8 cellular contexts compared by ENCODE assay signal in the genomic region with DNA sequence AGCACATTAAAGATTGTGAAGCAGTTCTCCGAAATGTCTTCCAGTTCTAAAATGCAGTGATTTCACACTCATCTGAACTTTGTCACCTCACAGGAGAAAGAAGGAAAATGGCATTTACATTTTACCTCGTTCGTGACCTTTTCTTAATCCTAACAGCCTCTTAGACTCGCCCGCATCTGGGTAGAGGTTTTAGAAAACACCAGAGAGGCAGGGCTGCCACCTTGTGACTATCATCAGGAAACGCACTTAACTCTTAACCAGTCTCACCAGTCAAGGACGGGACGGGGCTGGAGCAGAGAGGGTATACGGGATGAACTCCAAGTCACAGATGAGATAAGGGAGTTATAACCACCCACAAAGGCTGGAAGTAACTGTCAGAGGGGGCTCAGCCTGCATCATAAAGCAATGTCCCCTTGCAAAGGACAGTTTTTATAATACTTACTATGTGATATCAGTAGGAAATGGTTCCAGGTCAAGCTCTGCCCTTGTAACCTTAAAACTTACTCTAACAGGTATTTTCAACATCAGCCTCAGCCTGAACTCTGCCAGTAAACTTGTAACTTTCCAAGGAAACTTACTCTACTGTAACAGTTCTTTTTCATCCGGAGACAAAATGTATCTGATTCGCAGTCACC. TPM values are rescaled to one million over a fixed set of nuclear protein-coding genes. Genes with fewer than 3 reads are reported as not detected.
DNase-seq lines count a peak whose midpoint lies in the region; ATAC-seq, FAIRE-seq and TF ChIP-seq lines count a peak whose summit lies in the region.
"Had no signal": no experiment of that assay in that cellular context is flagged by ENCODE, and none has a peak within 500 bp of the region (broad histone marks: within the 10 kb centered on the region; RNA-seq: fewer than 3 reads in every experiment).

No MANE protein-coding gene starts in this region.

- H3K9me1 ChIP-seq in K562 (ENCODE audit: control insufficient read depth, insufficient read depth, low read length): no peaks in the 10 kb centered on the region

- peak; percentile 38 to 62 for TF ChIP-seq RAD21 in K562 (CRISPR knock-in tag; conservative IDR thresholded peaks at IDR 0.05 in 1 of 2, IDR thresholded peaks at IDR 0.05 in 1 of 2)

- intact Hi-C loops in K562 (cut with micrococcal nuclease): loop anchor here (1.0 kb wide), 1 partner anchor 39 kb away; no protein-coding TSS in a partner anchor

- BruUV-seq in K562 (replicated peaks; lab: Mats Ljungman, UMichigan): no TSS peak

- no peak overlapping the region for H3K4me2 ChIP-seq in K562 (ENCODE audit: insufficient read depth, low read length)

- FAIRE-seq in K562 (lab: Jason Lieb, UNC): peak; percentile 71
- FAIRE-seq: colon had no signal

- peaks cover 4 to 5% of the 10 kb centered on the region in 2 experiments; a peak in 2 of 5 replicates for H3K27me3 ChIP-seq in K562 (ENCODE audit: control insufficient read depth in 2 of 2, insufficient read depth in 2 of 2, low read length in 2 of 2)

- ATAC-seq in K562: peak; percentile 88
- ATAC-seq in GM18868 (IDR thresholded peaks at IDR 0.05; ENCODE audit: unreplicated experiment): no peak

- no peak overlapping the region for H2AFZ ChIP-seq in K562 (ENCODE audit: low read depth, low read length)

- 0% methylated on average over 11 of the region's 11 CpGs for WGBS in K562 (ENCODE audit: insufficient coverage, low coverage, missing lambda C conversion rate)

- no peaks in the 10 kb centered on the region; the same call in 1 of the 2 replicates for H4K20me1 ChIP-seq in K562 (replicated peaks; ENCODE audit: control insufficient read depth, insufficient read depth, low read length)

- no peak for TF ChIP-seq POLR2A in K562 (conservative IDR thresholded peaks at IDR 0.05)

- H3K27ac ChIP-seq in K562 (ENCODE audit: extremely low read depth, low read depth, low read length): no peak overlapping the region

- no peak for TF ChIP-seq EP300 in K562 (IDR thresholded peaks at IDR 0.05; ENCODE audit: low read length)

- H3K4me1 ChIP-seq in K562 (replicated peaks in 1 of 2; ENCODE audit: control insufficient read depth in 2 of 2, insufficient read depth in 2 of 2, low read length in 2 of 2): no peaks in the 10 kb centered on the region

- H3K9me3 ChIP-seq in K562 (replicated peaks; ENCODE audit: control insufficient read depth, insufficient read depth, low read depth, low read length): no peaks in the 10 kb centered on the region

- H3K9ac ChIP-seq in K562 (ENCODE audit: insufficient read depth in 1 of 2, low read depth in 2 of 2, low read length in 2 of 2): no peak overlapping the region

- POLR2A ChIA-PET in GM10248 (lab: Yijun Ruan, JAX): no interaction called here
- POLR2A ChIA-PET in K562 (lab: Yijun Ruan, JAX): interaction anchor here (0.6 kb wide), 1 partner anchor 304 kb away, joined by 4 read pairs; a partner anchor contains a TSS

- DNase-seq in GM10248 (ENCODE audit: extremely low spot score) (peak; percentile 51), NCI-H146 (lab: John Stamatoyannopoulos, UW) (peak; percentile 77), T-helper 2 cell (peak in 3 of 5 experiments; percentile 9 to 47 (median 15)), K562 (ENCODE audit: extremely low read depth in 1 of 4, low spot score in 3 of 4) (peak; percentile 28 to 59 (median 32)), left kidney (ENCODE audit: low read depth, low spot score) (peak; percentile 47)
- DNase-seq in stimulated activated CD8-positive, alpha-beta memory T cell treated with anti-CD3 and anti-CD28 coated beads, Interleukin-7, amount 100 ng/mL, for 48 hours (ENCODE audit: extremely low read depth in 1 of 2, low read depth in 1 of 2): peak; percentile 8 to 16

- no peak overlapping the region for H3K4me3 ChIP-seq in K562

- TF ChIP-seq CTCF in GM10248 (IDR thresholded peaks at IDR 0.05; ENCODE audit: control extremely low read depth, extremely low read depth, low read depth, missing control alignments) (peak; percentile 69), K562 (IDR thresholded peaks at IDR 0.05 in 2 of 3, conservative IDR thresholded peaks at IDR 0.05 in 1 of 3; ENCODE audit: insufficient read depth in 2 of 3, low read depth in 1 of 3, low read length in 3 of 3) (peak; percentile 61 to 81 (median 74))

- H3K79me2 ChIP-seq in K562 (ENCODE audit: control insufficient read depth, insufficient read depth, low read length): no peaks in the 10 kb centered on the region

- no peaks in the 10 kb centered on the region for H3K36me3 ChIP-seq in K562 (ENCODE audit: control insufficient read depth, insufficient read depth, low read length)

- CTCF ChIA-PET in GM10248 (lab: Yijun Ruan, JAX) (interaction anchor here (0.8 to 7.4 kb wide), 10 partner anchors 6 to 105 kb away, joined by 3 to 50 read pairs (median 4); a partner anchor contains a TSS), K562 (lab: Yijun Ruan, JAX; ENCODE audit: low intra/inter-chr PET ratio) (interaction anchor here (0.5 to 1.5 kb wide), 7 partner anchors 38 to 325 kb away, joined by 3 to 10 read pairs (median 3); a partner anchor contains a TSS)

- in situ Hi-C loops in K562 (cut with MboI): loop anchor here (5.0 kb wide), 1 partner anchor 39 kb away; a partner anchor contains a TSS

RNA-seq across cellular contexts. Expression of a gene that starts 8.6 kb away (rescaled TPM):
- total RNA-seq in K562 (2011; cell fraction: chromatin; rRNA removed; ENCODE audit: low replicate concordance): not detected in 2 replicates
- not detected in 2 replicates for total RNA-seq in K562 (2011; cell fraction: nucleolus; rRNA removed)
- not detected in 2 replicates for total RNA-seq in K562 (2011; cell fraction: nucleoplasm; rRNA removed)
- total RNA-seq in K562 (2014; rRNA removed): not detected in 2 replicates
- not detected in 2 replicates for total RNA-seq in K562 (2014; rRNA removed; fragmentation: Illumina TruSeq; extraction: Trizol)
- not detected in 2 replicates for total RNA-seq in K562 (2015; rRNA removed; fragmentation: Illumina TruSeq; extraction: Trizol)
- total RNA-seq in K562 (2021): 0.24 and 0.29 TPM in 2 replicates
- not detected in 2 replicates for polyA plus RNA-seq in K562 (2011; rRNA removed)
- polyA plus RNA-seq in K562 (2011; cell fraction: cytosol; rRNA removed): not detected in 2 replicates
- not detected in 2 replicates for polyA plus RNA-seq in K562 (2011; cell fraction: nucleus; rRNA removed)
- 0.03 TPM in 1 of 2 replicates, not detected in the other for polyA plus RNA-seq in K562 (2012)
- not detected in 2 replicates for polyA plus RNA-seq in K562 (2014; fragmentation: Illumina TruSeq; extraction: Trizol)
- polyA plus RNA-seq in K562 (2014; fragmentation: Nextera tagmentation; extraction: Ambion mirVana): not detected
- not detected in 2 replicates for polyA plus RNA-seq in K562 (2014; rRNA removed)
- polyA minus RNA-seq in K562 (2011; rRNA and poly(A)+ RNA removed): not detected in 2 replicates
- polyA minus RNA-seq in K562 (2011; cell fraction: cytosol; rRNA and poly(A)+ RNA removed): not detected in 2 replicates
- polyA minus RNA-seq in K562 (2011; cell fraction: nucleus; rRNA and poly(A)+ RNA removed): not detected in 2 replicates

RNA-seq across cellular contexts. Expression of a gene that starts 38.3 kb away (rescaled TPM):
- not detected in 2 replicates for total RNA-seq in K562 (2011; cell fraction: chromatin; rRNA removed; ENCODE audit: low replicate concordance)
- not detected in 2 replicates for total RNA-seq in K562 (2011; cell fraction: nucleolus; rRNA removed)
- total RNA-seq in K562 (2011; cell fraction: nucleoplasm; rRNA removed): not detected in 2 replicates
- total RNA-seq in K562 (2014; rRNA removed): not detected in 2 replicates
- total RNA-seq in K562 (2014; rRNA removed; fragmentation: Illumina TruSeq; extraction: Trizol): not detected in 2 replicates
- not detected in 2 replicates for total RNA-seq in K562 (2015; rRNA removed; fragmentation: Illumina TruSeq; extraction: Trizol)
- total RNA-seq in K562 (2021): 0.33 and 1.7 TPM in 2 replicates
- polyA plus RNA-seq in K562 (2011; rRNA removed): not detected in 2 replicates
- not detected in 2 replicates for polyA plus RNA-seq in K562 (2011; cell fraction: cytosol; rRNA removed)
- not detected in 2 replicates for polyA plus RNA-seq in K562 (2011; cell fraction: nucleus; rRNA removed)
- not detected in 2 replicates for polyA plus RNA-seq in K562 (2012)
- not detected in 2 replicates for polyA plus RNA-seq in K562 (2014; fragmentation: Illumina TruSeq; extraction: Trizol)
- not detected for polyA plus RNA-seq in K562 (2014; fragmentation: Nextera tagmentation; extraction: Ambion mirVana)
- polyA plus RNA-seq in K562 (2014; rRNA removed): not detected in 2 replicates
- polyA minus RNA-seq in K562 (2011; rRNA and poly(A)+ RNA removed): not detected in 2 replicates
- not detected in 2 replicates for polyA minus RNA-seq in K562 (2011; cell fraction: cytosol; rRNA and poly(A)+ RNA removed)
- polyA minus RNA-seq in K562 (2011; cell fraction: nucleus; rRNA and poly(A)+ RNA removed): not detected in 2 replicates

RNA-seq across cellular contexts. Expression of a gene that starts 49.7 kb away (rescaled TPM):
- not detected in 2 replicates for total RNA-seq in K562 (2011; cell fraction: chromatin; rRNA removed; ENCODE audit: low replicate concordance)
- total RNA-seq in K562 (2011; cell fraction: nucleolus; rRNA removed): not detected in 2 replicates
- not detected in 2 replicates for total RNA-seq in K562 (2011; cell fraction: nucleoplasm; rRNA removed)
- not detected in 2 replicates for total RNA-seq in K562 (2014; rRNA removed)
- not detected in 2 replicates for total RNA-seq in K562 (2014; rRNA removed; fragmentation: Illumina TruSeq; extraction: Trizol)
- not detected in 2 replicates for total RNA-seq in K562 (2015; rRNA removed; fragmentation: Illumina TruSeq; extraction: Trizol)
- total RNA-seq in K562 (2021): not detected in 2 replicates
- polyA plus RNA-seq in K562 (2011; rRNA removed): not detected in 2 replicates
- polyA plus RNA-seq in K562 (2011; cell fraction: cytosol; rRNA removed): not detected in 2 replicates
- not detected in 2 replicates for polyA plus RNA-seq in K562 (2011; cell fraction: nucleus; rRNA removed)
- not detected in 2 replicates for polyA plus RNA-seq in K562 (2012)
- polyA plus RNA-seq in K562 (2014; fragmentation: Illumina TruSeq; extraction: Trizol): not detected in 2 replicates
- polyA plus RNA-seq in K562 (2014; fragmentation: Nextera tagmentation; extraction: Ambion mirVana): not detected
- polyA plus RNA-seq in K562 (2014; rRNA removed): not detected in 2 replicates
- not detected in 2 replicates for polyA minus RNA-seq in K562 (2011; rRNA and poly(A)+ RNA removed)
- polyA minus RNA-seq in K562 (2011; cell fraction: cytosol; rRNA and poly(A)+ RNA removed): not detected in 2 replicates
- not detected in 2 replicates for polyA minus RNA-seq in K562 (2011; cell fraction: nucleus; rRNA and poly(A)+ RNA removed)

RNA-seq across cellular contexts. Expression of a gene that starts 58.6 kb away (rescaled TPM):
- not detected in 2 replicates for total RNA-seq in K562 (2011; cell fraction: chromatin; rRNA removed; ENCODE audit: low replicate concordance)
- not detected in 2 replicates for total RNA-seq in K562 (2011; cell fraction: nucleolus; rRNA removed)
- not detected in 2 replicates for total RNA-seq in K562 (2011; cell fraction: nucleoplasm; rRNA removed)
- total RNA-seq in K562 (2014; rRNA removed): not detected in 2 replicates
- total RNA-seq in K562 (2014; rRNA removed; fragmentation: Illumina TruSeq; extraction: Trizol): not detected in 2 replicates
- not detected in 2 replicates for total RNA-seq in K562 (2015; rRNA removed; fragmentation: Illumina TruSeq; extraction: Trizol)
- 0.09 TPM in 1 of 2 replicates, not detected in the other for total RNA-seq in K562 (2021)
- polyA plus RNA-seq in K562 (2011; rRNA removed): not detected in 2 replicates
- polyA plus RNA-seq in K562 (2011; cell fraction: cytosol; rRNA removed): not detected in 2 replicates
- polyA plus RNA-seq in K562 (2011; cell fraction: nucleus; rRNA removed): not detected in 2 replicates
- not detected in 2 replicates for polyA plus RNA-seq in K562 (2012)
- polyA plus RNA-seq in K562 (2014; fragmentation: Illumina TruSeq; extraction: Trizol): not detected in 2 replicates
- not detected for polyA plus RNA-seq in K562 (2014; fragmentation: Nextera tagmentation; extraction: Ambion mirVana)
- polyA plus RNA-seq in K562 (2014; rRNA removed): not detected in 2 replicates
- not detected in 2 replicates for polyA minus RNA-seq in K562 (2011; rRNA and poly(A)+ RNA removed)
- polyA minus RNA-seq in K562 (2011; cell fraction: cytosol; rRNA and poly(A)+ RNA removed): not detected in 2 replicates
- polyA minus RNA-seq in K562 (2011; cell fraction: nucleus; rRNA and poly(A)+ RNA removed): not detected in 2 replicates

Comparison
In these comparisons a context has a peak if more than half of its experiments do, and no peak if none do; other contexts are left out.
1. DNase-seq: peak in every context shown above with its lines; median percentile 77 in NCI-H146; 51 in GM10248; 47 in left kidney; 32 in K562; 15 in T-helper 2 cell; 12 in stimulated activated CD8-positive, alpha-beta memory T cell treated with anti-CD3 and anti-CD28 coated beads, Interleukin-7, amount 100 ng/mL, for 48 hours.